In the genomic region with DNA sequence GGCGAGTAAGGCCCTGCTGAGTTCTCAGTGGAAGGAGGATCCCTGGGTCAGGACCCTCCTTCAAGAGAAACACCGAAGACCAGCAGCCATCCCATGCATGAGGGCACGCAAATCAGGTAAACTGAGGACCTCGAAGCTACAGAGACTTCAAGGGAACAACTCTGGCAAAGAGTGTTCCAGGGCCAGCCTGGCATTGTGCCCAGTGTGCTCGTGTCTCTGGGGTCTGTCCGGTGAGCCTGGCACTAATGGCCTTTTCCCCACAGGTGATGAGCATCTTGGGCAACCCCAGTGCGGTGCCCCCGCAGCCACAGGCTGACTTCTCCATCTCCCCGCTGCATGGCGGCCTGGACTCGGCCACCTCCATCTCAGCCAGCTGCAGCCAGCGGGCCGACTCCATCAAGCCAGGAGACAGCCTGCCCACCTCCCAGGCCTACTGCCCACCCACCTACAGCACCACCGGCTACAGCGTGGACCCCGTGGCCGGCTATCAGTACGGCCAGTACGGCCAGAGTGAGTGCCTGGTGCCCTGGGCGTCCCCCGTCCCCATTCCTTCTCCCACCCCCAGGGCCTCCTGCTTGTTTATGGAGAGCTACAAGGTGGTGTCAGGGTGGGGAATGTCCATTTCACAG, we compare ENCODE assay signal across 24 cellular contexts.
"Had no signal": no experiment of that assay in that cellular context is flagged by ENCODE, and none has a peak within 500 bp of the region (broad histone marks: within the 10 kb centered on the region; RNA-seq: fewer than 3 reads in every experiment).

No MANE protein-coding gene starts in this region.

- H2AFZ ChIP-seq: parathyroid adenoma had no signal

- DNase-seq: colonic mucosa; effector CD8-positive, alpha-beta T cell; erythroblast; esophagus squamous epithelium; hypothalamus; immature natural killer cell; islet precursor cell; kidney glomerular epithelial cell; left colon; left ventricle myocardium superior; lower lobe of right lung; natural killer cell; psoas muscle; right cardiac atrium; sigmoid colon; stimulated activated CD4-positive, alpha-beta T cell treated with anti-CD3 and anti-CD28 coated beads, Interleukin-4, amount 100 ng/mL, for 4 hours; uterus had no signal

- H3K4me1 ChIP-seq: colonic mucosa, esophagus squamous epithelium, lower lobe of right lung, parathyroid adenoma, psoas muscle, sigmoid colon, tibial nerve, upper lobe of left lung, uterus had no signal

- FAIRE-seq: frontal cortex had no signal

- H3K4me3 ChIP-seq: colonic mucosa, esophagus squamous epithelium, lower lobe of right lung, psoas muscle, sigmoid colon, thoracic aorta, tibial nerve, upper lobe of left lung, uterus had no signal

- H3K9me3 ChIP-seq: colonic mucosa, esophagus squamous epithelium, lower lobe of right lung, neutrophil, psoas muscle, sigmoid colon, thoracic aorta, tibial nerve, upper lobe of left lung, uterus had no signal

- H3K27ac ChIP-seq: colonic mucosa, esophagus squamous epithelium, lower lobe of right lung, neutrophil, parathyroid adenoma, psoas muscle, sigmoid colon, thoracic aorta, tibial nerve, upper lobe of left lung, uterus had no signal

- H3K9ac ChIP-seq: parathyroid adenoma had no signal

- H3K27me3 ChIP-seq: colonic mucosa, upper lobe of left lung, uterus had no signal

- H3K79me2 ChIP-seq: parathyroid adenoma had no signal

- ATAC-seq: left colon; left ventricle myocardium superior; lower lobe of right lung; natural killer cell; psoas muscle; right cardiac atrium; stimulated activated memory B cell treated with anti-CD40 and anti-IgM and Interleukin-4, amounts not matched to agents 10 μg/mL and 1 μg/mL and 100 μg/mL, for 72 hours had no signal

- H3K36me3 ChIP-seq: colonic mucosa, esophagus squamous epithelium, lower lobe of right lung, neutrophil, sigmoid colon, thoracic aorta, tibial nerve, upper lobe of left lung, uterus had no signal
